In genomic region chr1:15852036-15852827, GRCh38 we compare ENCODE assay signal across 1 cellular context.
A peak's percentile ranks its signal among the peaks of the same experiment; 100 is the strongest.
TF ChIP-seq lines count a peak whose summit lies in the region.

No MANE protein-coding gene starts in this region.

TF ChIP-seq in GM12878, 131 proteins besides CTCF, POLR2A, EP300 and RAD21:
- TF ChIP-seq MAX (IDR thresholded peaks at IDR 0.05; ENCODE audit: low read depth, low read length) (no peak), BCL11A (IDR thresholded peaks at IDR 0.05; ENCODE audit: low read depth, low read length) (0 out of 2 replicates have a peak, but pooled peaks have one; percentile 32), NFIC (IDR thresholded peaks at IDR 0.05; ENCODE audit: low read depth, low read length) (peak; percentile 71; the same call in 1 of the 2 replicates), FOXM1 (IDR thresholded peaks at IDR 0.05; ENCODE audit: low read depth, low read length) (0 out of 2 replicates have a peak, but pooled peaks have one; percentile 10), SKIL (IDR thresholded peaks at IDR 0.05; ENCODE audit: low read depth, poor library complexity, severe bottlenecking) (peak; percentile 81), ATF7 (IDR thresholded peaks at IDR 0.05; ENCODE audit: low read depth) (peak; percentile 81), JUNB (IDR thresholded peaks at IDR 0.05) (peak; percentile 55; the same call in 1 of the 2 replicates), GABPA (IDR thresholded peaks at IDR 0.05; ENCODE audit: low read depth) (no peak), DPF2 (IDR thresholded peaks at IDR 0.05) (no peak), SPI1 (IDR thresholded peaks at IDR 0.05; ENCODE audit: borderline replicate concordance, insufficient read depth, low read depth, low read length) (peak; percentile 11; the same call in 1 of the 2 replicates), IKZF1 (conservative IDR thresholded peaks at IDR 0.05) (0 out of 2 replicates have a peak, but pooled peaks have one; percentile 6), FOXK2 (IDR thresholded peaks at IDR 0.05) (no peak), RUNX3 (IDR thresholded peaks at IDR 0.05; ENCODE audit: low read length) (peak; percentile 88), CREB1 (IDR thresholded peaks at IDR 0.05; ENCODE audit: low read depth) (peak; percentile 60; the same call in 1 of the 2 replicates), IKZF2 (IDR thresholded peaks at IDR 0.05) (peak; percentile 41 to 63; a peak in 2 of 4 replicates), POU2F2 (IDR thresholded peaks at IDR 0.05; ENCODE audit: borderline replicate concordance, low read depth, low read length) (peak; percentile 57; the same call in 1 of the 3 replicates), MEF2B (IDR thresholded peaks at IDR 0.05; ENCODE audit: partially characterized antibody, poor library complexity, severe bottlenecking) (peak; percentile 73), ZNF384 (IDR thresholded peaks at IDR 0.05; ENCODE audit: borderline replicate concordance, low read depth, low read length) (no peak), CREM (IDR thresholded peaks at IDR 0.05; ENCODE audit: low read depth) (peak; percentile 70), MEF2A (IDR thresholded peaks at IDR 0.05; ENCODE audit: insufficient read depth, low read depth, low read length) (peak; percentile 89)
- TF ChIP-seq, protein P1, sequence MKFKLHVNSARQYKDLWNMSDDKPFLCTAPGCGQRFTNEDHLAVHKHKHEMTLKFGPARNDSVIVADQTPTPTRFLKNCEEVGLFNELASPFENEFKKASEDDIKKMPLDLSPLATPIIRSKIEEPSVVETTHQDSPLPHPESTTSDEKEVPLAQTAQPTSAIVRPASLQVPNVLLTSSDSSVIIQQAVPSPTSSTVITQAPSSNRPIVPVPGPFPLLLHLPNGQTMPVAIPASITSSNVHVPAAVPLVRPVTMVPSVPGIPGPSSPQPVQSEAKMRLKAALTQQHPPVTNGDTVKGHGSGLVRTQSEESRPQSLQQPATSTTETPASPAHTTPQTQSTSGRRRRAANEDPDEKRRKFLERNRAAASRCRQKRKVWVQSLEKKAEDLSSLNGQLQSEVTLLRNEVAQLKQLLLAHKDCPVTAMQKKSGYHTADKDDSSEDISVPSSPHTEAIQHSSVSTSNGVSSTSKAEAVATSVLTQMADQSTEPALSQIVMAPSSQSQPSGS (IDR thresholded peaks at IDR 0.05; ENCODE audit: low read length) = peak; percentile 62
- TF ChIP-seq, protein P2, sequence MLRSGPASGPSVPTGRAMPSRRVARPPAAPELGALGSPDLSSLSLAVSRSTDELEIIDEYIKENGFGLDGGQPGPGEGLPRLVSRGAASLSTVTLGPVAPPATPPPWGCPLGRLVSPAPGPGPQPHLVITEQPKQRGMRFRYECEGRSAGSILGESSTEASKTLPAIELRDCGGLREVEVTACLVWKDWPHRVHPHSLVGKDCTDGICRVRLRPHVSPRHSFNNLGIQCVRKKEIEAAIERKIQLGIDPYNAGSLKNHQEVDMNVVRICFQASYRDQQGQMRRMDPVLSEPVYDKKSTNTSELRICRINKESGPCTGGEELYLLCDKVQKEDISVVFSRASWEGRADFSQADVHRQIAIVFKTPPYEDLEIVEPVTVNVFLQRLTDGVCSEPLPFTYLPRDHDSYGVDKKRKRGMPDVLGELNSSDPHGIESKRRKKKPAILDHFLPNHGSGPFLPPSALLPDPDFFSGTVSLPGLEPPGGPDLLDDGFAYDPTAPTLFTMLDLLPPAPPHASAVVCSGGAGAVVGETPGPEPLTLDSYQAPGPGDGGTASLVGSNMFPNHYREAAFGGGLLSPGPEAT (IDR thresholded peaks at IDR 0.05; ENCODE audit: low read depth) = 0 out of 2 replicates have a peak, but pooled peaks have one; percentile 55
